ENCODE assay signal across 15 cellular contexts in the genomic region with DNA sequence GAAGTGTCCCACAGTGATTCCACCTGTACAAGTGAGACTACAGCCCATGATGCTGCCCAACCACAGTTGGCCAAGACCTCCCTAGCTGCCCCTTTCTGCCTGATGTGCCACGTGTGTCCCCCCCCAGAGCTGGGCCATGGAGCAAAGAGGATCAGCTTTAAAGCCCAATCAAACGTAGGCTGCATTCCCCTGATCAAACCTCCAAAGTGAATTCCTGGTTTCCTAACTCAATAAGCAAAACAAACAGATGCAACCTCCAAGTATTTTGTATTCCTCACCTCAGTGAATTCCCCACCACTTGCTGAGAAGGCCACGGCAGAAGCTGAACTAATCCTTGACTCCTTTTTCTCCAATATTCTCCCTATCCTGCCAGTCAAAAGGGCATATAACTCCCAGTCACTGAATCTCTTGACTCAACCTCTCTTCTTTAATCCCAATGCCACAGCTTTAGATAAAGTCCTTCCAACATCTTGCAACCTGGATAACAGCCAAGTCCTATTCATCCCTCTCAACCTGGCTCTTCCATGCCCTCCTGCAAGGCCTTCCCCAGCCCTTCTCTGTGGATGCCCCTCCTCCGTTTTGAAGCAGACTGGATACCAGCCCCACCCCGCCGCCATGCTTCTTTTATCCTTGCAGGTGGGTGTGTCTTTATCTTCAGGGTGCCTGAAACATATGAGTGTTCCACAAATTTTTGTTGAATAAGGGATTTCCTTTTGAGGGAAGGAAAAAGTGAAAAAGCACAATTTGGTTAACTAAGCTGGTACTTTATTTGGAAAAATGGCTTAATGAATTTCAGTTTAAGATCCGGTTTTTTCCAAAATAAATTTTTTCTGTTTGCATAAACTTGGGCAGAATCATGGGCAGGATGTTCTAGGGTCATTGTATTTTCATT.
A peak's percentile ranks its signal among the peaks of the same experiment; 100 is the strongest.
DNase-seq lines count a peak whose midpoint lies in the region; ATAC-seq, FAIRE-seq and TF ChIP-seq lines count a peak whose summit lies in the region.
"Had no signal": no experiment of that assay in that cellular context is flagged by ENCODE, and none has a peak within 500 bp of the region (broad histone marks: within the 10 kb centered on the region; RNA-seq: fewer than 3 reads in every experiment).

No MANE protein-coding gene starts in this region.

- H3K4me1 ChIP-seq in DND-41 (ENCODE audit: insufficient read depth, low read length): peaks cover 44% of the 10 kb centered on the region

- no peak for FAIRE-seq in RCC 7860 (lab: Jason Lieb, UNC)
- FAIRE-seq: A204.1, colon, keratinocyte had no signal

- no peak overlapping the region for H2AFZ ChIP-seq in DND-41 (ENCODE audit: low read depth, low read length)

- H3K27ac ChIP-seq in DND-41 (ENCODE audit: low read length) (peak overlapping the region; percentile 43), SK-N-MC (peak overlapping the region; percentile 72)
- H3K27ac ChIP-seq: Peyer's patch had no signal

- peaks cover 100% of the 10 kb centered on the region for H3K79me2 ChIP-seq in DND-41 (ENCODE audit: insufficient read depth, low read length)

- no peak overlapping the region for H3K4me3 ChIP-seq in DND-41 (ENCODE audit: low read depth in 1 of 2, low read length in 2 of 2)
- no peak overlapping the region for H3K4me3 ChIP-seq in SK-N-MC
- no peak overlapping the region for H3K4me3 ChIP-seq in fibroblast of villous mesenchyme (ENCODE audit: low read depth, low read length)
- H3K4me3 ChIP-seq: HAP-1, Peyer's patch, transverse colon had no signal

- H3K4me2 ChIP-seq in DND-41 (ENCODE audit: insufficient read depth, low read length): no peak overlapping the region

- peaks cover 13% of the 10 kb centered on the region for H4K20me1 ChIP-seq in DND-41 (ENCODE audit: insufficient read depth, low read length)

- no peak for TF ChIP-seq CTCF in DND-41 (IDR thresholded peaks at IDR 0.05; ENCODE audit: borderline replicate concordance, extremely low read depth, low read length, poor library complexity, severe bottlenecking)
- TF ChIP-seq CTCF in fibroblast of villous mesenchyme (IDR thresholded peaks at IDR 0.05; ENCODE audit: insufficient read depth, low read depth, low read length): no peak

- DNase-seq in NCI-H1105 treated with DMSO at 0.1 percent for 48 hours (lab: John Stamatoyannopoulos, UW) (peak; percentile 8), NCI-H1105 (lab: John Stamatoyannopoulos, UW) (no peak), DND-41 (no peak), SK-N-MC (ENCODE audit: low read depth, low spot score) (no peak), fibroblast of villous mesenchyme (ENCODE audit: low read depth) (peak; percentile 28), RCC 7860 (ENCODE audit: low spot score) (no peak), SHP77 (lab: John Stamatoyannopoulos, UW) (no peak), GOT3 (lab: John Stamatoyannopoulos, UW) (no peak)
- DNase-seq: NCI-H187 treated with DMSO at 0.1 percent for 48 hours, Peyer's patch, transverse colon had no signal

- H3K9me3 ChIP-seq in DND-41 (ENCODE audit: insufficient read depth, low read length, severe bottlenecking) (no peaks in the 10 kb centered on the region), SK-N-MC (ENCODE audit: low read depth, low read length) (no peaks in the 10 kb centered on the region)
- H3K9me3 ChIP-seq: Peyer's patch, transverse colon had no signal

- H3K27me3 ChIP-seq in DND-41 (ENCODE audit: insufficient read depth, low read length, poor library complexity): no peaks in the 10 kb centered on the region
- H3K27me3 ChIP-seq: Peyer's patch, transverse colon had no signal

- no peak for ATAC-seq in DND-41 (ENCODE audit: insufficient read depth, low read depth)

- H3K9ac ChIP-seq in DND-41 (ENCODE audit: low read depth, low read length): no peak overlapping the region
- H3K9ac ChIP-seq in SK-N-MC (ENCODE audit: insufficient read length): no peak overlapping the region

- H3K36me3 ChIP-seq in DND-41 (ENCODE audit: insufficient read depth, low read length) (peaks cover 8% of the 10 kb centered on the region), SK-N-MC (ENCODE audit: insufficient read depth, low read length) (peaks cover 19% of the 10 kb centered on the region)
- H3K36me3 ChIP-seq: Peyer's patch, transverse colon had no signal

Comparison
In these comparisons a context has a peak if more than half of its experiments do, and no peak if none do; other contexts are left out.
1. DNase-seq: peak in NCI-H1105 treated with DMSO at 0.1 percent for 48 hours (single experiment) and fibroblast of villous mesenchyme (single experiment); none in NCI-H1105 (single experiment), DND-41 (single experiment), SK-N-MC (single experiment), RCC 7860 (single experiment), SHP77 (0 of 2) and GOT3 (single experiment).